ENCODE assay signal across 1 cellular context in genomic region chr6:36227379-36228344, GRCh38.
A peak's percentile ranks its signal among the peaks of the same experiment; 100 is the strongest.
TF ChIP-seq lines count a peak whose summit lies in the region.

No MANE protein-coding gene starts in this region.

TF ChIP-seq in HEK293, 187 proteins besides CTCF, POLR2A, EP300 and RAD21 (continued from another document and continues in another):
- peak; percentile 76 for TF ChIP-seq SCRT2 (tag by site-specific recombination; IDR thresholded peaks at IDR 0.05)
- no peak for TF ChIP-seq RBAK (tag by site-specific recombination; IDR thresholded peaks at IDR 0.05)
- TF ChIP-seq SP3 (tag by site-specific recombination; IDR thresholded peaks at IDR 0.05) = no peak
- TF ChIP-seq ZNF623 (tag by site-specific recombination; IDR thresholded peaks at IDR 0.05) = no peak
- TF ChIP-seq ZSCAN16 (tag by site-specific recombination; IDR thresholded peaks at IDR 0.05) = no peak
- TF ChIP-seq ZNF514 (tag by site-specific recombination; IDR thresholded peaks at IDR 0.05) = no peak
- TF ChIP-seq EGR2 (tag by site-specific recombination; IDR thresholded peaks at IDR 0.05; ENCODE audit: low read depth) = peak; percentile 67
- TF ChIP-seq ZBTB11 (tag by site-specific recombination; conservative IDR thresholded peaks at IDR 0.05; ENCODE audit: low read depth) = no peak
- no peak for TF ChIP-seq ZNF223 (tag by site-specific recombination; IDR thresholded peaks at IDR 0.05)
- TF ChIP-seq PRDM2 (tag by site-specific recombination; IDR thresholded peaks at IDR 0.05; ENCODE audit: borderline replicate concordance) = no peak
- no peak for TF ChIP-seq ZNF558 (tag by site-specific recombination; IDR thresholded peaks at IDR 0.05)
- TF ChIP-seq ZFHX2 (tag by site-specific recombination; conservative IDR thresholded peaks at IDR 0.05) = peak; percentile 84
- TF ChIP-seq ZNF548 (tag by site-specific recombination; IDR thresholded peaks at IDR 0.05) = no peak
- no peak for TF ChIP-seq MZF1 (tag by site-specific recombination; IDR thresholded peaks at IDR 0.05; ENCODE audit: borderline replicate concordance)
- TF ChIP-seq ZNF560 (tag by site-specific recombination; IDR thresholded peaks at IDR 0.05; ENCODE audit: borderline replicate concordance) = no peak
- TF ChIP-seq ZBTB49 (tag by site-specific recombination; IDR thresholded peaks at IDR 0.05; ENCODE audit: low read depth) = 0 out of 2 replicates have a peak, but pooled peaks have one; percentile 14
- TF ChIP-seq ZNF707 (tag by site-specific recombination; IDR thresholded peaks at IDR 0.05) = no peak
- TF ChIP-seq ZSCAN30 (tag by site-specific recombination; IDR thresholded peaks at IDR 0.05) = no peak
- TF ChIP-seq ZNF202 (tag by site-specific recombination; IDR thresholded peaks at IDR 0.05; ENCODE audit: borderline replicate concordance) = no peak
- no peak for TF ChIP-seq KLF10 (tag by site-specific recombination; IDR thresholded peaks at IDR 0.05)
- TF ChIP-seq KLF7 (tag by site-specific recombination; IDR thresholded peaks at IDR 0.05; ENCODE audit: borderline replicate concordance) = no peak
- no peak for TF ChIP-seq ZNF510 (tag by site-specific recombination; IDR thresholded peaks at IDR 0.05; ENCODE audit: insufficient replicate concordance)
- peak; percentile 94 for TF ChIP-seq OSR2 (tag by site-specific recombination; IDR thresholded peaks at IDR 0.05)
- no peak for TF ChIP-seq ZNF302 (tag by site-specific recombination; IDR thresholded peaks at IDR 0.05; ENCODE audit: low read depth)
- no peak for TF ChIP-seq ELK4 (IDR thresholded peaks at IDR 0.05; ENCODE audit: borderline replicate concordance, low read depth, low read length)
- no peak for TF ChIP-seq GLI2 (tag by site-specific recombination; IDR thresholded peaks at IDR 0.05; ENCODE audit: borderline replicate concordance, low read depth)
- no peak for TF ChIP-seq ZNF580 (tag by site-specific recombination; IDR thresholded peaks at IDR 0.05)
- TF ChIP-seq ZNF501 (tag by site-specific recombination; IDR thresholded peaks at IDR 0.05) = no peak
- peak; percentile 62; the same call in 1 of the 2 replicates for TF ChIP-seq ZNF600 (tag by site-specific recombination; IDR thresholded peaks at IDR 0.05)
- TF ChIP-seq MEIS1 (CRISPR knock-in tag; IDR thresholded peaks at IDR 0.05; ENCODE audit: borderline replicate concordance) = no peak
- TF ChIP-seq ZNF518A (tag by site-specific recombination; conservative IDR thresholded peaks at IDR 0.05; ENCODE audit: low read depth) = no peak
- no peak for TF ChIP-seq ZNF549 (tag by site-specific recombination; IDR thresholded peaks at IDR 0.05)
- TF ChIP-seq ZNF629 (tag by site-specific recombination; IDR thresholded peaks at IDR 0.05) = no peak
- TF ChIP-seq HOXD13 (CRISPR knock-in tag; IDR thresholded peaks at IDR 0.05; ENCODE audit: borderline replicate concordance) = no peak
- TF ChIP-seq ZNF140 (tag by site-specific recombination; IDR thresholded peaks at IDR 0.05) = no peak
- no peak for TF ChIP-seq TSHZ1 (tag by site-specific recombination; IDR thresholded peaks at IDR 0.05; ENCODE audit: borderline replicate concordance)
- no peak for TF ChIP-seq ZNF423 (tag by site-specific recombination; IDR thresholded peaks at IDR 0.05)
- TF ChIP-seq ZNF24 (tag by site-specific recombination; IDR thresholded peaks at IDR 0.05) = no peak
